10 cellular contexts compared by ENCODE assay signal in genomic region chr4:77025643-77026321, GRCh38. TPM values are rescaled to one million over a fixed set of nuclear protein-coding genes. Genes with fewer than 3 reads are reported as not detected.
A peak's percentile ranks its signal among the peaks of the same experiment; 100 is the strongest.
DNase-seq lines count a peak whose midpoint lies in the region; ATAC-seq and TF ChIP-seq lines count a peak whose summit lies in the region.
"Had no signal": no experiment of that assay in that cellular context is flagged by ENCODE, and none has a peak within 500 bp of the region (broad histone marks: within the 10 kb centered on the region; RNA-seq: fewer than 3 reads in every experiment).

No MANE protein-coding gene starts in this region.

- peaks cover 34% of the 10 kb centered on the region for H3K4me1 Mint-ChIP-seq in T-helper 2 cell treated with Interferon-gamma antibody and Interleukin-4, amounts not matched to agents 5 μg/mL and 100 μg/mL, for 36 hours (ENCODE audit: low read depth)
- H3K4me1 Mint-ChIP-seq in CD14-positive monocyte, result peaks cover 7% of the 10 kb centered on the region

- no peak overlapping the region for H3K4me3 Mint-ChIP-seq in T-helper 2 cell treated with Interferon-gamma antibody and Interleukin-4, amounts not matched to agents 5 μg/mL and 100 μg/mL, for 36 hours
- H3K4me3 Mint-ChIP-seq in CD14-positive monocyte, result no peak overlapping the region

- peaks cover 15% of the 10 kb centered on the region for H3K36me3 Mint-ChIP-seq in T-helper 2 cell treated with Interferon-gamma antibody and Interleukin-4, amounts not matched to agents 5 μg/mL and 100 μg/mL, for 36 hours (ENCODE audit: low read depth)
- H3K36me3 Mint-ChIP-seq in CD14-positive monocyte, result peaks cover 29 to 38% of the 10 kb centered on the region in 2 donors

- DNase-seq in stimulated activated CD4-positive, alpha-beta T cell treated with anti-CD3 and anti-CD28 coated beads, Interleukin-15, amount 100 ng/mL, for 24 hours, result peak; percentile 18
- no peak for DNase-seq in stimulated activated CD4-positive, alpha-beta T cell treated with anti-CD3 and anti-CD28 coated beads, Interleukin-2, amount 100 ng/mL, for 24 hours
- DNase-seq in T-helper 2 cell treated with Interferon-gamma antibody and Interleukin-4, amounts not matched to agents 5 μg/mL and 100 μg/mL, for 36 hours (ENCODE audit: low spot score), result peak; percentile 57
- DNase-seq in NCI-H2029 treated with DMSO at 0.1 percent for 48 hours (lab: John Stamatoyannopoulos, UW), result no peak
- no peak for DNase-seq in T-helper 9 cell
- DNase-seq in CD14-positive monocyte (ENCODE audit: low spot score), result no peak
- DNase-seq in SHP77 treated with DMSO at 0.1 percent for 48 hours (lab: John Stamatoyannopoulos, UW), result no peak

- peak; percentile 87 for ATAC-seq in HG02642 (IDR thresholded peaks at IDR 0.05; ENCODE audit: poor library complexity, unreplicated experiment)
- ATAC-seq: left lobe of liver, sciatic nerve had no signal

- no peaks in the 10 kb centered on the region for H3K9me3 Mint-ChIP-seq in T-helper 2 cell treated with Interferon-gamma antibody and Interleukin-4, amounts not matched to agents 5 μg/mL and 100 μg/mL, for 36 hours
- H3K9me3 Mint-ChIP-seq in CD14-positive monocyte, result no peaks in the 10 kb centered on the region

- intact Hi-C loops in CD14-positive monocyte (cut with micrococcal nuclease), result no loop called here

- no peak overlapping the region for H3K27ac Mint-ChIP-seq in T-helper 2 cell treated with Interferon-gamma antibody and Interleukin-4, amounts not matched to agents 5 μg/mL and 100 μg/mL, for 36 hours
- H3K27ac Mint-ChIP-seq in CD14-positive monocyte, result peak overlapping the region in 1 of 7 donors; percentile 31

- TF ChIP-seq CTCF in CD14-positive monocyte (IDR thresholded peaks at IDR 0.05), result no peak

- H3K27me3 Mint-ChIP-seq in T-helper 2 cell treated with Interferon-gamma antibody and Interleukin-4, amounts not matched to agents 5 μg/mL and 100 μg/mL, for 36 hours (ENCODE audit: low read depth), result peaks cover 32% of the 10 kb centered on the region
- no peaks in the 10 kb centered on the region for H3K27me3 Mint-ChIP-seq in CD14-positive monocyte (ENCODE audit: low read depth in 3 of 3)

RNA-seq across cellular contexts. Expression of gene CCNI, which starts 50.0 kb away (rescaled TPM):
- polyA plus RNA-seq in CD14-positive monocyte, result 100 to 1,000 TPM; 171 to 264 TPM

Comparison
In these comparisons a context has a peak if more than half of its experiments do, and no peak if none do; other contexts are left out.
1. DNase-seq: peak in stimulated activated CD4-positive, alpha-beta T cell treated with anti-CD3 and anti-CD28 coated beads, Interleukin-15, amount 100 ng/mL, for 24 hours (single experiment) and T-helper 2 cell treated with Interferon-gamma antibody and Interleukin-4, amounts not matched to agents 5 μg/mL and 100 μg/mL, for 36 hours (single experiment); none in stimulated activated CD4-positive, alpha-beta T cell treated with anti-CD3 and anti-CD28 coated beads, Interleukin-2, amount 100 ng/mL, for 24 hours (0 of 2), NCI-H2029 treated with DMSO at 0.1 percent for 48 hours (single experiment), T-helper 9 cell (single experiment), CD14-positive monocyte (single experiment) and SHP77 treated with DMSO at 0.1 percent for 48 hours (single experiment).